In the genomic region with DNA sequence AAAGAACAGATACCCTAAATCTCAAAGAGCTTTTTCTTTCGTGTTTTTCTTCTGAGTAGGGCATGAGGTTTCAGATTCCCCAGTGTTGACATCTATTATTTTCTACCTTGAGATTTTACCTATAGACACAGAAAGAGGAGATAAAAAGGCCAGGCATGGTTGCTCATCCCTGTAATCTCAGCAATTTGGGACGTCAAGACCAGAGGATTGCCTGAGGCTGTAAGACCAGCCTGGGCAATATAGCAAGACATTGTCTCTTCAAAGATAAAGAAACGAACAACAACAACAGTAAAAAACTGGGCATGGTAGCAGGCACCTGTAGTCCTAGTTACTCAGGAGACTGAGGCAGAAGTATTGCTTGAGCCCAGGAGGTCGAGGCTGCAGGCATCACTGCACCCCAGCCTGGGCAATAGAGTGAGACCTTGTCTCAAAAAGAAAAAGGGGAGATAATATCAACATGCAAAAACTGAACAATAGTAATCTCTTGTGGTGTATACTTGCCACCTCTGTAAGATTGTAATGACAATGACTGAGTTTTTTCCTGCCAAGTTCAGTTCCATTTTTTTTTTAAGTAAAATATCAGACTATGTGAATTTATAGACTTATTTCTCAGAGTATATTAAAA, we compare ENCODE assay signal across 28 cellular contexts.
A peak's percentile ranks its signal among the peaks of the same experiment; 100 is the strongest.
DNase-seq lines count a peak whose midpoint lies in the region; ATAC-seq and TF ChIP-seq lines count a peak whose summit lies in the region.
"Had no signal": no experiment of that assay in that cellular context is flagged by ENCODE, and none has a peak within 500 bp of the region (broad histone marks: within the 10 kb centered on the region; RNA-seq: fewer than 3 reads in every experiment).

No MANE protein-coding gene starts in this region.

- peaks cover 65% of the 10 kb centered on the region for H3K36me3 Mint-ChIP-seq in activated CD8-positive, alpha-beta memory T cell treated with anti-CD3 and anti-CD28 coated beads, Interleukin-2, amount 10 ng/mL, durations not matched to agents 7 days and 5 days
- peaks cover 69% of the 10 kb centered on the region for H3K36me3 Mint-ChIP-seq in effector memory CD8-positive, alpha-beta T cell (ENCODE audit: insufficient read depth)

- H3K27me3 Mint-ChIP-seq in activated CD8-positive, alpha-beta memory T cell treated with anti-CD3 and anti-CD28 coated beads, Interleukin-2, amount 10 ng/mL, durations not matched to agents 7 days and 5 days, result no peaks in the 10 kb centered on the region
- H3K27me3 Mint-ChIP-seq in effector memory CD8-positive, alpha-beta T cell, result no peaks in the 10 kb centered on the region
- H3K27me3 Mint-ChIP-seq: brain, progenitor cell of endocrine pancreas had no signal

- no peaks in the 10 kb centered on the region for H3F3A ChIP-seq in smooth muscle cell (ENCODE audit: low read depth)

- H3K4me1 Mint-ChIP-seq in activated CD8-positive, alpha-beta memory T cell treated with anti-CD3 and anti-CD28 coated beads, Interleukin-2, amount 10 ng/mL, durations not matched to agents 7 days and 5 days, result peaks cover 46% of the 10 kb centered on the region
- peaks cover 26 to 60% of the 10 kb centered on the region in 2 donors for H3K4me1 Mint-ChIP-seq in effector memory CD8-positive, alpha-beta T cell (ENCODE audit: low read depth in 2 of 2)
- H3K4me1 Mint-ChIP-seq: nephron progenitor cell had no signal

- H3K27ac ChIP-seq in Karpas-422 (ENCODE audit: low read length) (peak overlapping the region; percentile 83), psoas muscle (peak overlapping the region; percentile 82), smooth muscle cell (ENCODE audit: low read depth) (no peak overlapping the region)
- H3K27ac ChIP-seq: A549; BLaER1 treated with 17β-estradiol and CSF1 and Interleukin-3, amounts not matched to agents 10 nM and 100 nM; colonic mucosa; hepatocyte; skin epidermis; vagina had no signal

- no peak overlapping the region for H2AFZ ChIP-seq in Karpas-422 (ENCODE audit: low read length)
- H2AFZ ChIP-seq in smooth muscle cell (ENCODE audit: low read depth), result no peak overlapping the region
- H2AFZ ChIP-seq: hepatocyte had no signal

- H3K27me3 ChIP-seq in Karpas-422 (ENCODE audit: low read length), result no peaks in the 10 kb centered on the region
- H3K27me3 ChIP-seq in psoas muscle (ENCODE audit: insufficient read depth in 3 of 3, low read length in 2 of 3), result no peaks in the 10 kb centered on the region
- H3K27me3 ChIP-seq in smooth muscle cell (ENCODE audit: low read depth), result no peaks in the 10 kb centered on the region
- H3K27me3 ChIP-seq: BLaER1 treated with 17β-estradiol and CSF1 and Interleukin-3, amounts not matched to agents 10 nM and 100 nM; colonic mucosa; hepatocyte; vagina had no signal

- H3K27ac Mint-ChIP-seq in activated CD8-positive, alpha-beta memory T cell treated with anti-CD3 and anti-CD28 coated beads, Interleukin-2, amount 10 ng/mL, durations not matched to agents 7 days and 5 days, result no peak overlapping the region
- H3K27ac Mint-ChIP-seq in effector memory CD8-positive, alpha-beta T cell, result peak overlapping the region; percentile 10 to 75
- H3K27ac Mint-ChIP-seq: brain, nephron progenitor cell, progenitor cell of endocrine pancreas had no signal

- peaks cover 82% of the 10 kb centered on the region for H3K4me1 ChIP-seq in Karpas-422 (ENCODE audit: low read length)
- peaks cover 76% of the 10 kb centered on the region for H3K4me1 ChIP-seq in psoas muscle
- no peaks in the 10 kb centered on the region for H3K4me1 ChIP-seq in smooth muscle cell (ENCODE audit: low read depth)
- H3K4me1 ChIP-seq: A549, colonic mucosa had no signal

- peak overlapping the region; percentile 43 for H3K9ac ChIP-seq in Karpas-422 (ENCODE audit: low read length)
- H3K9ac ChIP-seq in smooth muscle cell (ENCODE audit: low read depth), result no peak overlapping the region
- H3K9ac ChIP-seq: BLaER1 treated with 17β-estradiol and CSF1 and Interleukin-3, amounts not matched to agents 10 nM and 100 nM had no signal

- H3K4me2 ChIP-seq in Karpas-422 (ENCODE audit: low read depth, low read length, poor library complexity, severe bottlenecking) (peak overlapping the region; percentile 70), smooth muscle cell (no peak overlapping the region)
- H3K4me2 ChIP-seq: A549; BLaER1 treated with 17β-estradiol and CSF1 and Interleukin-3, amounts not matched to agents 10 nM and 100 nM; hepatocyte had no signal

- intact Hi-C loops in psoas muscle (cut with DNase I), result no loop called here

- H4K20me1 ChIP-seq in Karpas-422 (ENCODE audit: insufficient read depth, low read depth, low read length) (no peaks in the 10 kb centered on the region), smooth muscle cell (ENCODE audit: low read depth) (peaks cover 55% of the 10 kb centered on the region)

- H3K9me3 Mint-ChIP-seq in activated CD8-positive, alpha-beta memory T cell treated with anti-CD3 and anti-CD28 coated beads, Interleukin-2, amount 10 ng/mL, durations not matched to agents 7 days and 5 days (ENCODE audit: low read depth), result no peaks in the 10 kb centered on the region
- H3K9me3 Mint-ChIP-seq in effector memory CD8-positive, alpha-beta T cell, result no peaks in the 10 kb centered on the region
- H3K9me3 Mint-ChIP-seq: brain, nephron progenitor cell had no signal

- H3K36me3 ChIP-seq in Karpas-422 (ENCODE audit: insufficient read depth, low read length) (peaks cover 36% of the 10 kb centered on the region), psoas muscle (ENCODE audit: insufficient read depth in 1 of 2, low read depth in 1 of 2) (peaks cover 4 to 45% of the 10 kb centered on the region in 2 donors), smooth muscle cell (ENCODE audit: low read depth) (no peaks in the 10 kb centered on the region)
- H3K36me3 ChIP-seq: colonic mucosa had no signal

- no peaks in the 10 kb centered on the region for H3K9me2 ChIP-seq in Karpas-422 (replicated peaks; ENCODE audit: insufficient read depth, low read length)

- WGBS in psoas muscle, 3 donors, result 58 to 82% (median 72%) methylated on average over 4 of the region's 4 CpGs
- WGBS in smooth muscle cell (ENCODE audit: low lambda C conversion rate), result 61% methylated on average over 4 of the region's 4 CpGs

- no peaks in the 10 kb centered on the region for H3K9me3 ChIP-seq in Karpas-422 (ENCODE audit: low read length)
- H3K9me3 ChIP-seq in psoas muscle, result no peaks in the 10 kb centered on the region
- H3K9me3 ChIP-seq in smooth muscle cell (replicated peaks; ENCODE audit: low read depth), result no peaks in the 10 kb centered on the region
- H3K9me3 ChIP-seq: A549, colonic mucosa, vagina had no signal

- no peak overlapping the region for H3K4me3 Mint-ChIP-seq in activated CD8-positive, alpha-beta memory T cell treated with anti-CD3 and anti-CD28 coated beads, Interleukin-2, amount 10 ng/mL, durations not matched to agents 7 days and 5 days
- H3K4me3 Mint-ChIP-seq in effector memory CD8-positive, alpha-beta T cell, result no peak overlapping the region
- H3K4me3 Mint-ChIP-seq: brain, nephron progenitor cell had no signal

- CTCF ChIA-PET in activated CD8-positive, alpha-beta memory T cell treated with anti-CD3 and anti-CD28 coated beads, Interleukin-2, amount 10 ng/mL, durations not matched to agents 7 days and 5 days (lab: Charles Lee), result no interaction called here

- peaks cover 100% of the 10 kb centered on the region for H3K79me2 ChIP-seq in Karpas-422 (ENCODE audit: low read length)
- H3K79me2 ChIP-seq in smooth muscle cell (ENCODE audit: low read depth), result peaks cover 36% of the 10 kb centered on the region

- DNase-seq in activated CD8-positive, alpha-beta memory T cell treated with anti-CD3 and anti-CD28 coated beads, Interleukin-2, amount 10 ng/mL, durations not matched to agents 7 days and 5 days, result no peak
- no peak for DNase-seq in activated CD8-positive, alpha-beta memory T cell treated with anti-CD3 and anti-CD28 coated beads, Interleukin-2, amount 50 U/mL, for 4 hours
- DNase-seq in Karpas-422 (peak; percentile 70), psoas muscle (peak in 1 of 2 donors; percentile 20), NCI-H1930 (lab: John Stamatoyannopoulos, UW) (no peak), smooth muscle cell (lab: John Stamatoyannopoulos, UW; ENCODE audit: unreplicated experiment) (no peak)
- DNase-seq in effector memory CD8-positive, alpha-beta T cell, result no peak
- DNase-seq: activated CD8-positive, alpha-beta memory T cell treated with anti-CD3 and anti-CD28 coated beads, Interleukin-2, amount 50 U/mL, for 48 hours; activated naive CD4-positive, alpha-beta T cell treated with anti-CD3 and anti-CD28 coated beads, Interleukin-2, amount 50 U/mL, for 16 hours; colonic mucosa; DMS53; KG1; MV-4-11; NCI-H187; nephron progenitor cell; NK-92 treated with Interleukin-12 subunit alpha and Interleukin-12 subunit beta, amount 100 ng/mL, for 24 hours; stimulated activated CD4-positive, alpha-beta T cell treated with anti-CD3 and anti-CD28 coated beads, Interleukin-4, amount 100 ng/mL, for 1 hour; T-helper 9 cell had no signal

- ATAC-seq in activated CD8-positive, alpha-beta memory T cell treated with anti-CD3 and anti-CD28 coated beads, Interleukin-2, amount 10 ng/mL, durations not matched to agents 7 days and 5 days, result peak; percentile 45
- no peak for ATAC-seq in effector memory CD8-positive, alpha-beta T cell (replicated peaks)
- ATAC-seq in psoas muscle (no peak), GM18870 (IDR thresholded peaks at IDR 0.05; ENCODE audit: unreplicated experiment) (no peak)
- ATAC-seq: A549; activated CD4-positive, CD25-positive, alpha-beta regulatory T cell treated with anti-CD3 and anti-CD28 coated beads, Interleukin-2, amount 50 U/mL, for 24 hours; HCT116 had no signal

- H3K4me3 ChIP-seq in Karpas-422 (ENCODE audit: low read length) (peak overlapping the region; percentile 33), psoas muscle (no peak overlapping the region), smooth muscle cell (no peak overlapping the region)
- H3K4me3 ChIP-seq: A549; BLaER1 treated with 17β-estradiol and CSF1 and Interleukin-3, amounts not matched to agents 10 nM and 100 nM; colonic mucosa; hepatocyte; skin epidermis; vagina had no signal

- TF ChIP-seq CTCF in psoas muscle (IDR thresholded peaks at IDR 0.05) (no peak), smooth muscle cell (IDR thresholded peaks at IDR 0.05; ENCODE audit: borderline replicate concordance, insufficient read depth, poor library complexity, severe bottlenecking) (no peak)
